Comparison of ENCODE assay signal across 14 cellular contexts in genomic region chr1:101044259-101044658, GRCh38. TPM values are rescaled to one million over a fixed set of nuclear protein-coding genes. Genes with fewer than 3 reads are reported as not detected.
A peak's percentile ranks its signal among the peaks of the same experiment; 100 is the strongest.
DNase-seq lines count a peak whose midpoint lies in the region; ATAC-seq and TF ChIP-seq lines count a peak whose summit lies in the region.
"Had no signal": no experiment of that assay in that cellular context is flagged by ENCODE, and none has a peak within 500 bp of the region (broad histone marks: within the 10 kb centered on the region; RNA-seq: fewer than 3 reads in every experiment).

No MANE protein-coding gene starts in this region.

- no peak overlapping the region for H4K5ac ChIP-seq in IMR-90 (ENCODE audit: low read depth, low read length)

- H4K20me1 ChIP-seq in IMR-90 (ENCODE audit: insufficient read depth, low read length), result no peaks in the 10 kb centered on the region

- peaks cover 19% of the 10 kb centered on the region for H3K36me3 Mint-ChIP-seq in mesothelial cell of epicardium

- H3K9me3 Mint-ChIP-seq in mesothelial cell of epicardium, result peaks cover 15% of the 10 kb centered on the region

- no peak overlapping the region for H3K56ac ChIP-seq in IMR-90 (ENCODE audit: extremely low read depth, insufficient read depth, low read length)

- intact Hi-C loops in IMR-90 (cut with micrococcal nuclease) (no loop called here), left colon (cut with DNase I, micrococcal nuclease) (no loop called here)

- TF ChIP-seq CTCF in IMR-90 (conservative IDR thresholded peaks at IDR 0.05; ENCODE audit: low read depth, low read length) (no peak), mesothelial cell of epicardium (IDR thresholded peaks at IDR 0.05; ENCODE audit: unreplicated experiment) (no peak)

- peak overlapping the region; percentile 79 for H3K27ac Mint-ChIP-seq in mesothelial cell of epicardium
- H3K27ac Mint-ChIP-seq: IgD-negative memory B cell had no signal

- H3K9ac ChIP-seq in IMR-90 (ENCODE audit: low read depth, low read length), result no peak overlapping the region

- no peak for DNase-seq in IMR-90
- no peak for DNase-seq in mesothelial cell of epicardium (ENCODE audit: low spot score in 2 of 2, unreplicated experiment in 2 of 2)
- DNase-seq in SIG-M5 treated with dmso at 0.1 percent for 504 hours (lab: John Stamatoyannopoulos, UW; ENCODE audit: unreplicated experiment), result no peak
- no peak for DNase-seq in left colon
- DNase-seq: CD8-positive, alpha-beta T cell; COR-L47; DMS153; DMS79 treated with DMSO at 0.1 percent for 48 hours had no signal

- H2AFZ ChIP-seq in IMR-90 (replicated peaks; ENCODE audit: low read length, poor library complexity), result no peak overlapping the region

- no peak overlapping the region for H4K91ac ChIP-seq in IMR-90 (ENCODE audit: insufficient read depth, low read depth, low read length)

- no peak overlapping the region for H2BK15ac ChIP-seq in IMR-90 (ENCODE audit: low read depth, low read length)

- H3K4me2 ChIP-seq in IMR-90 (ENCODE audit: low read depth, low read length), result no peak overlapping the region
- H3K4me2 ChIP-seq: A549 had no signal

- no peak overlapping the region for H3K4me3 Mint-ChIP-seq in mesothelial cell of epicardium
- H3K4me3 Mint-ChIP-seq: CD14-positive monocyte; CD8-positive, alpha-beta T cell; IgD-negative memory B cell had no signal

- no peak overlapping the region for H2AK9ac ChIP-seq in IMR-90 (replicated peaks; ENCODE audit: low read depth, low read length, poor library complexity)

- dilution Hi-C loops in IMR-90 (cut with HindIII; ENCODE audit: low sequenced_read_pairs, unreplicated experiment), result no loop called here

- H3K27ac ChIP-seq in IMR-90 (ENCODE audit: insufficient read depth, low read length), result no peak overlapping the region
- H3K27ac ChIP-seq: A549 had no signal

- H3K14ac ChIP-seq in IMR-90 (replicated peaks; ENCODE audit: low read depth, low read length), result no peak overlapping the region

- POLR2A ChIA-PET in IMR-90 (lab: Charles Lee; ENCODE audit: unreplicated experiment), result no interaction called here

- H3K4me1 Mint-ChIP-seq in mesothelial cell of epicardium, result peaks cover 5% of the 10 kb centered on the region
- H3K4me1 Mint-ChIP-seq: CD14-positive monocyte had no signal

- H3K27me3 ChIP-seq in IMR-90 (ENCODE audit: control insufficient read depth, insufficient read depth, low read length), result no peaks in the 10 kb centered on the region

- H2BK5ac ChIP-seq in IMR-90 (ENCODE audit: low read depth, low read length, poor library complexity, severe bottlenecking), result no peak overlapping the region

- H3K23ac ChIP-seq in IMR-90 (ENCODE audit: low read depth, low read length), result peak overlapping the region; percentile 62; the same call in 1 of the 2 replicates

- H2BK20ac ChIP-seq in IMR-90 (ENCODE audit: low read depth, low read length), result no peak overlapping the region

- H3K18ac ChIP-seq in IMR-90 (ENCODE audit: low read depth, low read length), result no peak overlapping the region

- no peak overlapping the region for H3K4ac ChIP-seq in IMR-90 (ENCODE audit: low read depth, low read length)

- peaks cover 0 to 20% of the 10 kb centered on the region in 2 experiments; a peak in 3 of 4 replicates for H3K79me1 ChIP-seq in IMR-90 (ENCODE audit: low read depth in 1 of 2, low read length in 2 of 2)

- no peak overlapping the region for H2BK120ac ChIP-seq in IMR-90 (ENCODE audit: low read depth, low read length)

- H3K27me3 Mint-ChIP-seq in mesothelial cell of epicardium (ENCODE audit: low read depth), result no peaks in the 10 kb centered on the region
- H3K27me3 Mint-ChIP-seq: IgD-negative memory B cell had no signal

- no peak overlapping the region for H4K8ac ChIP-seq in IMR-90 (ENCODE audit: low read depth in 2 of 2, low read length in 2 of 2)

- peaks cover 4% of the 10 kb centered on the region; the same call in 1 of the 2 replicates for H3K36me3 ChIP-seq in IMR-90 (ENCODE audit: control insufficient read depth, insufficient read depth, low read length)

- BruUV-seq in IMR-90 (replicated peaks; lab: Mats Ljungman, UMichigan), result no TSS peak

- H3K9me1 ChIP-seq in IMR-90 (ENCODE audit: insufficient read depth, low read length), result no peaks in the 10 kb centered on the region

- H3K4me1 ChIP-seq in IMR-90 (ENCODE audit: control insufficient read depth, insufficient read depth, low read length), result no peaks in the 10 kb centered on the region

- ATAC-seq in GM18907 (IDR thresholded peaks at IDR 0.05; ENCODE audit: unreplicated experiment), result peak; percentile 55
- no peak for ATAC-seq in IMR-90 (ENCODE audit: low read depth)
- ATAC-seq in left colon, result no peak
- ATAC-seq in HG03025 (IDR thresholded peaks at IDR 0.05; ENCODE audit: low FRiP score, unreplicated experiment), result no peak
- ATAC-seq: A549, HCT116 had no signal

- TF ChIP-seq POLR2A in IMR-90 (IDR thresholded peaks at IDR 0.05; ENCODE audit: low read depth, low read length), result no peak

- peaks cover 7% of the 10 kb centered on the region for H3K9me3 ChIP-seq in IMR-90 (ENCODE audit: control insufficient read depth, insufficient read depth, low read length)

- H3K4me3 ChIP-seq in IMR-90 (ENCODE audit: insufficient read depth, low read depth, low read length), result no peak overlapping the region
- H3K4me3 ChIP-seq: A549 had no signal

- in situ Hi-C loops in IMR-90 (cut with MboI; ENCODE audit: low sequenced_read_pairs), result loop anchor here (25.0 kb wide), 1 partner anchor 193 kb away; the partner anchor contains the start of gene S1PR1

- TF ChIP-seq RAD21 in IMR-90 (IDR thresholded peaks at IDR 0.05; ENCODE audit: low read length), result no peak

- no peak overlapping the region for H2AK5ac ChIP-seq in IMR-90 (ENCODE audit: low read depth, low read length)

- CTCF ChIA-PET in IMR-90 (lab: Yijun Ruan, JAX), result no interaction called here

TF ChIP-seq in IMR-90, 13 proteins besides CTCF, POLR2A, EP300 and RAD21:
- no peak for TF ChIP-seq CEBPB (IDR thresholded peaks at IDR 0.05; ENCODE audit: low read depth, low read length)
- TF ChIP-seq RFX5 (IDR thresholded peaks at IDR 0.05; ENCODE audit: low read depth, low read length), result no peak
- no peak for TF ChIP-seq MAZ (IDR thresholded peaks at IDR 0.05; ENCODE audit: borderline replicate concordance, low read depth, low read length)
- TF ChIP-seq USF2 (IDR thresholded peaks at IDR 0.05; ENCODE audit: low read depth, low read length), result no peak
- no peak for TF ChIP-seq BHLHE40 (IDR thresholded peaks at IDR 0.05; ENCODE audit: low read depth, low read length)
- TF ChIP-seq ELK1 (IDR thresholded peaks at IDR 0.05; ENCODE audit: borderline replicate concordance, low read depth, low read length), result no peak

RNA-seq across cellular contexts. Expression of gene DPH5, which starts 18.7 kb away (rescaled TPM):
- total RNA-seq in IMR-90 (2012; rRNA removed) (32.3 and 45.5 TPM in 2 replicates), mesothelial cell of epicardium (58.6 to 65.5 TPM (median 61.7 TPM) in 3 replicates), left colon (10 to 100 TPM; 16.7 to 19.0 TPM)
- 34.9 and 42.0 TPM in 2 replicates for polyA plus RNA-seq in IMR-90 (2012; rRNA removed)
- 9.5 and 24.6 TPM in 2 replicates for polyA plus RNA-seq in IMR-90 (2012; cell fraction: cytosol; rRNA removed)
- 3.5 and 26.4 TPM in 2 replicates for polyA plus RNA-seq in IMR-90 (2012; cell fraction: nucleus; rRNA removed; ENCODE audit: low replicate concordance)
